10 cellular contexts compared by ENCODE assay signal in the genomic region with DNA sequence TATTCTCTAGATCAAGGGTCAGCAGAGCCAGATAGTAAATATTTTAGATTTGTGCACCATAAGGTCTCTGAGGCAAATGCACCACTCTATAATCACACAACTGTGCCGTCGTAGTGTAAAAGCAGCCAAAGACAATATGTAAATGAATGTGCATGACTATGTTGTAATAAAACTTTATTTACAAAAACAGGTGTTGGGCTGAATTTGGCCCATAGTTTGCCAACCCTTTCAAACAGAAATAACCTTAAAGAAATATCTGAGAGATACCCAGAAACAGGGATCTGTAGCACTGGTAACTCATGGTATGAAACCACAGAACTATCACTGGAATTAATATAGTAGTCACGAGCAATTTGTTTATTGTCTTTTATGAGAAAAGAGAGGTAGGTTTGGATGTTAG.
A peak's percentile ranks its signal among the peaks of the same experiment; 100 is the strongest.
DNase-seq lines count a peak whose midpoint lies in the region; ATAC-seq and TF ChIP-seq lines count a peak whose summit lies in the region.
"Had no signal": no experiment of that assay in that cellular context is flagged by ENCODE, and none has a peak within 500 bp of the region (broad histone marks: within the 10 kb centered on the region; RNA-seq: fewer than 3 reads in every experiment).

No MANE protein-coding gene starts in this region.

- no peak overlapping the region for H3K9ac ChIP-seq in KMS-11

- H3K27me3 ChIP-seq in KMS-11 (ENCODE audit: insufficient read depth, low read depth), result no peaks in the 10 kb centered on the region

- H3K27ac Mint-ChIP-seq in naive B cell, result peak overlapping the region; percentile 96 to 100 (median 99)

- H3K27me3 Mint-ChIP-seq in naive B cell, result no peaks in the 10 kb centered on the region

- no peaks in the 10 kb centered on the region for H3K79me2 ChIP-seq in KMS-11 (ENCODE audit: insufficient read depth, low read depth)

- H3K9me3 Mint-ChIP-seq in naive B cell, result no peaks in the 10 kb centered on the region

- H4K20me1 ChIP-seq in KMS-11 (ENCODE audit: insufficient read depth), result no peaks in the 10 kb centered on the region

- no peak for TF ChIP-seq CTCF in KMS-11 (conservative IDR thresholded peaks at IDR 0.05; ENCODE audit: low read depth, low read length)

- intact Hi-C loops in Right ventricle myocardium inferior (cut with DNase I), result no loop called here

- peak overlapping the region; percentile 27 for H3K4me2 ChIP-seq in KMS-11

- 0 out of 2 replicates have a peak overlapping the region, but pooled peaks have one; percentile 11 for H2AFZ ChIP-seq in KMS-11 (ENCODE audit: low read depth)

- DNase-seq in naive B cell (no peak), GM19240 (ENCODE audit: insufficient read length, low spot score) (no peak), T-helper 9 cell (no peak), 8988T (no peak), Right ventricle myocardium inferior (ENCODE audit: missing footprints) (no peak)
- DNase-seq: hypothalamus had no signal

- H3K36me3 ChIP-seq in KMS-11 (ENCODE audit: insufficient read depth), result no peaks in the 10 kb centered on the region

- peaks cover 28% of the 10 kb centered on the region for H3K4me1 ChIP-seq in KMS-11 (ENCODE audit: low read depth, poor library complexity, severe bottlenecking)

- peak; percentile 26 for ATAC-seq in GM18498 (IDR thresholded peaks at IDR 0.05; ENCODE audit: unreplicated experiment)
- peak; percentile 17 for ATAC-seq in GM21619 (IDR thresholded peaks at IDR 0.05; ENCODE audit: unreplicated experiment)
- ATAC-seq in naive B cell (ENCODE audit: low read depth in 2 of 2), result peak; percentile 9 to 10
- no peak for ATAC-seq in Right ventricle myocardium inferior

- H3K4me3 Mint-ChIP-seq in naive B cell, result peak overlapping the region in 6 of 8 donors; percentile 1 to 82 (median 67)

- H3K4me3 ChIP-seq in KMS-11 (IDR thresholded peaks at IDR 0.05; ENCODE audit: insufficient read depth, low read depth, low read length), result no peak overlapping the region

- peaks cover 44 to 87% (median 56%) of the 10 kb centered on the region in 3 donors for H3K4me1 Mint-ChIP-seq in naive B cell

- peaks cover 20 to 37% of the 10 kb centered on the region in 2 donors for H3K36me3 Mint-ChIP-seq in naive B cell

- H3K27ac ChIP-seq in KMS-11, result peak overlapping the region; percentile 58; the same call in 1 of the 2 replicates
- H3K27ac ChIP-seq: VCaP had no signal
